Comparison of ENCODE assay signal across 8 cellular contexts in the genomic region with DNA sequence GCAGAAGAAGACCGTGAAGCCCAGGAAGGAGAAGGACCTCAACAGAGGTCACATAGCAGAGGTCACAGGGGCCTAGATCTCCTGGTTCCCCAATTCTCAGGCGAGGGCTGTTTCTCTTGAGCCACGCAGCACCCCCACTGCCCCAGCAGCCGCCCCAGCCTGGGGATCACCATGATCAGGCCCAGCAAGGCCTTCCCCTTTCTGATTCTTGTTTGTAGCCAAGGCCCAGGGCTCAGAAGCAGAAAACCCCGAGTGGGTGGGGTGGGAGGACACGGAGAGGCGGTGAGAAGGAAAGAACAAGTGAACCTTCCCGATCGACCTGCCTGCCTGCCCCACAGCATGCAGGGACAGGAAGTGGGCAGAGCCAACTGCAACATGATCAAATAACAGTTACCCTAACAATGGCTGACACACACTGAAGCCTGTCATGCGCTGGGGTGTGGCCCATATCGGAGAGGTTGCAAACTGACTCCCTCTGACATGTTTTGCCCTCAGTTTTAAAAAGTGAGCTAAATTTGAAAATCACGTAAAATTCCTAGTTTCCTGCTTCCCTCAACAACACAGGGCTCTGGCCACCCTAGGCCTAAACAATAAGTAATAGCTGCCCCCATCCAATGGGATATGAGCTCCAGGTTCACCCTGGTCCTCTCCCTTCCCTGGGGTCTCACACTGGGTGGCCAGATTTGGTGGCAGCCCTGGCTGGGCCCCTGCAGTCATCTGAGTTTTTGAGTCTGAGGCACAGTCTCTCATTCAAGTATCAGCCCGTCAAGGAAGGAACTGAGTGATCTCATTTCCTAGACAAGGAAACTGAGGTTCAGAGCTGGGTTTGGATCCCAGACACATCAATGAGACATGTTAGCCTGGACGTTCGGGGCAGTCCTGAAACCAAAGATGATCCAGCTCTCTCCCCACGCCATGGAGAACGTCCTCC. TPM values are rescaled to one million over a fixed set of nuclear protein-coding genes. Genes with fewer than 3 reads are reported as not detected.
A peak's percentile ranks its signal among the peaks of the same experiment; 100 is the strongest.
DNase-seq lines count a peak whose midpoint lies in the region; ATAC-seq and TF ChIP-seq lines count a peak whose summit lies in the region.

No MANE protein-coding gene starts in this region.

- no peaks in the 10 kb centered on the region for H3F3A ChIP-seq in DOHH2 (ENCODE audit: control insufficient read depth, insufficient read depth)

- DNase-seq in SJCRH30 (peak; percentile 37 to 57), immature natural killer cell (peak; percentile 66 to 72 (median 68)), cerebellum (ENCODE audit: low spot score) (no peak), NCI-H1105 (lab: John Stamatoyannopoulos, UW) (no peak)
- DNase-seq in activated naive CD4-positive, alpha-beta T cell treated with anti-CD3 and anti-CD28 coated beads, Interleukin-2, amount 10 ng/mL, durations not matched to agents 7 days and 5 days = peak; percentile 89
- peak; percentile 74 for DNase-seq in stimulated activated CD4-positive, alpha-beta T cell treated with anti-CD3 and anti-CD28 coated beads, Interleukin-4, amount 100 ng/mL, for 1 hour

- H3K27me3 ChIP-seq in DOHH2 (ENCODE audit: control insufficient read depth, low read length) (no peaks in the 10 kb centered on the region), SJCRH30 (no peaks in the 10 kb centered on the region)

- peak overlapping the region; percentile 75 for H3K4me2 ChIP-seq in DOHH2 (ENCODE audit: low read length)

- no peaks in the 10 kb centered on the region for H4K20me1 ChIP-seq in DOHH2 (ENCODE audit: control insufficient read depth, insufficient read depth, low read depth, low read length)

- peak; percentile 84 for ATAC-seq in HG02759 (IDR thresholded peaks at IDR 0.05; ENCODE audit: unreplicated experiment)

- H3K27ac Mint-ChIP-seq in activated naive CD4-positive, alpha-beta T cell treated with anti-CD3 and anti-CD28 coated beads, Interleukin-2, amount 10 ng/mL, durations not matched to agents 7 days and 5 days = peak overlapping the region; percentile 99
- H3K27ac Mint-ChIP-seq in immature natural killer cell = peak overlapping the region; percentile 89 to 97 (median 94)

- no peak for TF ChIP-seq CTCF in DOHH2 (IDR thresholded peaks at IDR 0.05; ENCODE audit: low read depth, low read length, poor library complexity, severe bottlenecking)

- H3K79me2 ChIP-seq in DOHH2 (ENCODE audit: control insufficient read depth, low read length) = peaks cover 63% of the 10 kb centered on the region

- H3K36me3 ChIP-seq in DOHH2 (ENCODE audit: control insufficient read depth, low read length) (peaks cover 42% of the 10 kb centered on the region), SJCRH30 (peaks cover 48% of the 10 kb centered on the region)

- peaks cover 52% of the 10 kb centered on the region for H3K36me3 Mint-ChIP-seq in activated naive CD4-positive, alpha-beta T cell treated with anti-CD3 and anti-CD28 coated beads, Interleukin-2, amount 10 ng/mL, durations not matched to agents 7 days and 5 days
- H3K36me3 Mint-ChIP-seq in immature natural killer cell = peaks cover 2 to 6% (median 3%) of the 10 kb centered on the region in 3 donors

- H3K4me1 ChIP-seq in DOHH2 (ENCODE audit: control insufficient read depth, low read length) = peaks cover 27% of the 10 kb centered on the region
- peaks cover 36% of the 10 kb centered on the region for H3K4me1 ChIP-seq in SJCRH30

- H3K9me3 ChIP-seq in DOHH2 (ENCODE audit: control insufficient read depth, insufficient read depth, low read length) (no peaks in the 10 kb centered on the region), SJCRH30 (replicated peaks) (no peaks in the 10 kb centered on the region)

- H3K27me3 Mint-ChIP-seq in activated naive CD4-positive, alpha-beta T cell treated with anti-CD3 and anti-CD28 coated beads, Interleukin-2, amount 10 ng/mL, durations not matched to agents 7 days and 5 days = no peaks in the 10 kb centered on the region
- peaks cover 0 to 2% (median 0%) of the 10 kb centered on the region in 3 donors for H3K27me3 Mint-ChIP-seq in immature natural killer cell (ENCODE audit: low read depth in 3 of 3)

- H3K9me2 ChIP-seq in DOHH2 (replicated peaks; ENCODE audit: control insufficient read depth, low read length) = no peaks in the 10 kb centered on the region

- CTCF ChIA-PET in activated naive CD4-positive, alpha-beta T cell treated with anti-CD3 and anti-CD28 coated beads, Interleukin-2, amount 10 ng/mL, durations not matched to agents 7 days and 5 days (lab: Charles Lee) = interaction anchor here (0.8 to 2.6 kb wide), 8 partner anchors 13 to 76 kb away, joined by 3 to 8 read pairs (median 4); a partner anchor contains a TSS

- peak overlapping the region; percentile 73 for H3K4me3 Mint-ChIP-seq in activated naive CD4-positive, alpha-beta T cell treated with anti-CD3 and anti-CD28 coated beads, Interleukin-2, amount 10 ng/mL, durations not matched to agents 7 days and 5 days
- peak overlapping the region; percentile 76 to 85 (median 79) for H3K4me3 Mint-ChIP-seq in immature natural killer cell

- peak overlapping the region; percentile 45 for H3K27ac ChIP-seq in DOHH2 (ENCODE audit: low read depth, low read length)
- peak overlapping the region; percentile 17; the same call in 1 of the 2 replicates for H3K27ac ChIP-seq in SJCRH30

- peaks cover 72% of the 10 kb centered on the region for H3K4me1 Mint-ChIP-seq in activated naive CD4-positive, alpha-beta T cell treated with anti-CD3 and anti-CD28 coated beads, Interleukin-2, amount 10 ng/mL, durations not matched to agents 7 days and 5 days
- peaks cover 58 to 73% of the 10 kb centered on the region in 2 donors for H3K4me1 Mint-ChIP-seq in immature natural killer cell

- H3K4me3 ChIP-seq in DOHH2 (ENCODE audit: low read length) = peak overlapping the region; percentile 54
- no peak overlapping the region for H3K4me3 ChIP-seq in SJCRH30

- no peaks in the 10 kb centered on the region for H3K9me3 Mint-ChIP-seq in activated naive CD4-positive, alpha-beta T cell treated with anti-CD3 and anti-CD28 coated beads, Interleukin-2, amount 10 ng/mL, durations not matched to agents 7 days and 5 days
- no peaks in the 10 kb centered on the region for H3K9me3 Mint-ChIP-seq in immature natural killer cell

RNA-seq across cellular contexts. Expression of a gene that starts 6.5 kb away (rescaled TPM):
- 67.7 TPM in 2 replicates for total RNA-seq in SJCRH30 (2014; rRNA removed; shearing (Covaris generic))
- 10 to 100 TPM; 15.2 to 33.5 (median 19.7) TPM for polyA plus RNA-seq in immature natural killer cell
- total RNA-seq in cerebellum = 8.6 TPM

RNA-seq across cellular contexts. Expression of a gene that starts 34.0 kb away (rescaled TPM):
- total RNA-seq in SJCRH30 (2014; rRNA removed; shearing (Covaris generic)) = 216 and 249 TPM in 2 replicates
- polyA plus RNA-seq in immature natural killer cell = 100 to 1,000 TPM; 112 to 189 (median 185) TPM
- total RNA-seq in cerebellum = 69.1 TPM

RNA-seq across cellular contexts. Expression of a gene that starts 43.6 kb away (rescaled TPM):
- total RNA-seq in SJCRH30 (2014; rRNA removed; shearing (Covaris generic)) = 6.6 and 9.3 TPM in 2 replicates
- 10 to 100 TPM; 15.3 to 27.6 (median 22.9) TPM for polyA plus RNA-seq in immature natural killer cell
- total RNA-seq in cerebellum = 1.7 TPM

Comparison
In these comparisons a context has a peak if more than half of its experiments do, and no peak if none do; other contexts are left out.
1. DNase-seq: peak in SJCRH30 (2 of 2), activated naive CD4-positive, alpha-beta T cell treated with anti-CD3 and anti-CD28 coated beads, Interleukin-2, amount 10 ng/mL, durations not matched to agents 7 days and 5 days (single experiment), immature natural killer cell (3 of 3) and stimulated activated CD4-positive, alpha-beta T cell treated with anti-CD3 and anti-CD28 coated beads, Interleukin-4, amount 100 ng/mL, for 1 hour (single experiment); none in cerebellum (single experiment) and NCI-H1105 (single experiment).